In genomic region chr3:72050048-72050632, GRCh38 we compare ENCODE assay signal across 20 cellular contexts.
"Had no signal": no experiment of that assay in that cellular context is flagged by ENCODE, and none has a peak within 500 bp of the region (broad histone marks: within the 10 kb centered on the region; RNA-seq: fewer than 3 reads in every experiment).

No MANE protein-coding gene starts in this region.

- DNase-seq: activated CD4-positive, alpha-beta T cell treated with anti-CD3 and anti-CD28 coated beads for 36 hours; activated CD4-positive, alpha-beta T cell treated with anti-CD3 and anti-CD28 coated beads, Interleukin-2, amount 50 U/mL, for 4 hours; activated CD8-positive, alpha-beta memory T cell treated with anti-CD3 and anti-CD28 coated beads for 24 hours; activated CD8-positive, alpha-beta memory T cell treated with anti-CD3 and anti-CD28 coated beads, Interleukin-2, amount 50 U/mL, for 4 hours; activated naive CD4-positive, alpha-beta T cell treated with Interleukin-2 at 50 U/mL for 16 hours; activated naive CD8-positive, alpha-beta T cell treated with anti-CD3 and anti-CD28 coated beads for 36 hours; activated T-cell treated with anti-CD3 and anti-CD28 coated beads, Interleukin-2, amount 50 U/mL, for 4 hours; central memory CD4-positive, alpha-beta T cell; dermis blood vessel endothelial cell; effector CD8-positive, alpha-beta T cell; foreskin keratinocyte; left ventricle myocardium inferior; midbrain; stimulated activated CD4-positive, alpha-beta T cell treated with anti-CD3 and anti-CD28 coated beads, Interleukin-4, amount 100 ng/mL, for 4 hours; stimulated activated naive CD8-positive, alpha-beta T cell treated with anti-CD3 and anti-CD28 coated beads, Interleukin-15, Interleukin-2, amounts not matched to agents 100 U/mL and 50 U/mL, for 24 hours; T-helper 9 cell; thyroid gland; upper lobe of right lung had no signal

- ATAC-seq: activated CD4-positive, alpha-beta T cell treated with anti-CD3 and anti-CD28 coated beads for 36 hours; activated T-cell treated with anti-CD3 and anti-CD28 coated beads, Interleukin-2, amount 50 U/mL, for 4 hours; foreskin keratinocyte; natural killer cell treated with Interleukin-12 subunit alpha and Interleukin-12 subunit beta and Interleukin-15 and Interleukin-18, amount 100 ng/mL, for 72 hours; stimulated activated naive CD8-positive, alpha-beta T cell treated with anti-CD3 and anti-CD28 coated beads, Interleukin-15, Interleukin-2, amounts not matched to agents 100 U/mL and 50 U/mL, for 24 hours; upper lobe of right lung; WTC11 had no signal
